Comparison of ENCODE assay signal across 8 cellular contexts in genomic region chr7:130141161-130141857, GRCh38.
DNase-seq lines count a peak whose midpoint lies in the region; ATAC-seq and TF ChIP-seq lines count a peak whose summit lies in the region.

No MANE protein-coding gene starts in this region.

- H3K36me3 ChIP-seq in H7 (replicated peaks; ENCODE audit: control insufficient read depth, insufficient read depth, low read length) (no peaks in the 10 kb centered on the region), duodenal mucosa (ENCODE audit: control insufficient read depth in 1 of 2, insufficient read depth in 2 of 2, low read length in 2 of 2) (peaks cover 7 to 9% of the 10 kb centered on the region in 2 donors)

- no peaks in the 10 kb centered on the region for H3K27me3 Mint-ChIP-seq in activated B cell treated with CpG ODN at 0.5 μM for 24 hours

- H3K4me3 ChIP-seq in H7 (ENCODE audit: insufficient read depth, low read depth, low read length) (peak overlapping the region; percentile 64), duodenal mucosa (ENCODE audit: low read depth in 1 of 2, low read length in 2 of 2) (peak overlapping the region; percentile 53 to 67)

- H3K4me1 ChIP-seq in duodenal mucosa (ENCODE audit: control insufficient read depth in 1 of 2, insufficient read depth in 2 of 2, low read length in 2 of 2) = peaks cover 17 to 19% of the 10 kb centered on the region in 2 donors

- H3K36me3 Mint-ChIP-seq in activated B cell treated with CpG ODN at 0.5 μM for 24 hours (ENCODE audit: low read depth) = peaks cover 16% of the 10 kb centered on the region

- H3K27ac Mint-ChIP-seq in activated B cell treated with CpG ODN at 0.5 μM for 24 hours = peak overlapping the region; percentile 94

- peak; percentile 83 for ATAC-seq in activated B cell treated with CpG ODN at 0.5 μM for 24 hours (ENCODE audit: low read depth)
- ATAC-seq in HG03039 (IDR thresholded peaks at IDR 0.05; ENCODE audit: unreplicated experiment) = no peak

- peaks cover 11% of the 10 kb centered on the region for H3K27me3 ChIP-seq in H7 (ENCODE audit: control insufficient read depth, insufficient read depth, low read length)
- H3K27me3 ChIP-seq in duodenal mucosa (ENCODE audit: control insufficient read depth in 1 of 2, insufficient read depth in 2 of 2, low read length in 2 of 2) = no peaks in the 10 kb centered on the region

- H3K4me1 Mint-ChIP-seq in activated B cell treated with CpG ODN at 0.5 μM for 24 hours = peaks cover 44% of the 10 kb centered on the region

- no peaks in the 10 kb centered on the region for H3K9me3 ChIP-seq in duodenal mucosa (ENCODE audit: control insufficient read depth in 1 of 2, low read length in 2 of 2)

- H3K4me3 Mint-ChIP-seq in activated B cell treated with CpG ODN at 0.5 μM for 24 hours = peak overlapping the region; percentile 87

- POLR2A ChIA-PET in activated B cell treated with CpG ODN at 0.5 μM for 24 hours (lab: Charles Lee) = interaction anchor here (0.8 to 4.6 kb wide), 14 partner anchors 8 to 966 kb away, joined by 3 to 43 read pairs (median 6); partner anchors contain the start of genes KLHDC10 and TMEM209

- peak; percentile 21 for DNase-seq in COLO668 (lab: John Stamatoyannopoulos, UW; ENCODE audit: unreplicated experiment)
- DNase-seq in H7 = peak; percentile 95
- peak; percentile 51 for DNase-seq in activated B cell treated with CpG ODN at 0.5 μM for 24 hours
- DNase-seq in left kidney (ENCODE audit: low read depth, low spot score) = peak; percentile 99
- peak; percentile 50 for DNase-seq in stimulated activated CD4-positive, alpha-beta T cell treated with anti-CD3 and anti-CD28 coated beads, Interleukin-12 subunit alpha, Interleukin-12 subunit beta, amount 100 ng/mL, for 4 hours
- no peak for DNase-seq in NK-92 (lab: John Stamatoyannopoulos, UW; ENCODE audit: unreplicated experiment)

- H3K9me3 Mint-ChIP-seq in activated B cell treated with CpG ODN at 0.5 μM for 24 hours = no peaks in the 10 kb centered on the region

- CTCF ChIA-PET in activated B cell treated with CpG ODN at 0.5 μM for 24 hours (lab: Charles Lee) = interaction anchor here (1.0 to 1.4 kb wide), 3 partner anchors 45 to 69 kb away, joined by 3 to 4 read pairs (median 4); no protein-coding TSS in a partner anchor

- no peak for TF ChIP-seq CTCF in activated B cell treated with CpG ODN at 0.5 μM for 24 hours (IDR thresholded peaks at IDR 0.05)

- intact Hi-C loops in activated B cell treated with CpG ODN at 0.5 μM for 24 hours (cut with micrococcal nuclease) = loop anchor here (1.0 to 5.0 kb wide), 4 partner anchors 9 to 301 kb away; partner anchors contain the start of genes CEP41, KLHDC10 and TMEM209

- peak overlapping the region; percentile 50 for H3K27ac ChIP-seq in duodenal mucosa (ENCODE audit: low read depth, low read length)

- H3K9ac ChIP-seq in duodenal mucosa (ENCODE audit: low read depth in 1 of 2, low read length in 2 of 2) = peak overlapping the region; percentile 58 to 75
